Comparison of ENCODE assay signal across 18 cellular contexts in genomic region chr10:4786043-4786839, GRCh38. TPM values are rescaled to one million over a fixed set of nuclear protein-coding genes. Genes with fewer than 3 reads are reported as not detected.
DNase-seq lines count a peak whose midpoint lies in the region; FAIRE-seq and TF ChIP-seq lines count a peak whose summit lies in the region.
"Had no signal": no experiment of that assay in that cellular context is flagged by ENCODE, and none has a peak within 500 bp of the region (broad histone marks: within the 10 kb centered on the region; RNA-seq: fewer than 3 reads in every experiment).

No MANE protein-coding gene starts in this region.

- H3K27me3 ChIP-seq in astrocyte (ENCODE audit: insufficient read depth, low read length) (no peaks in the 10 kb centered on the region), keratinocyte (ENCODE audit: control insufficient read depth, extremely low read depth, insufficient read depth, low read length) (no peaks in the 10 kb centered on the region), left ventricle myocardium inferior (ENCODE audit: low read depth) (no peaks in the 10 kb centered on the region)
- H3K27me3 ChIP-seq: BLaER1 had no signal

- peak; percentile 66 for FAIRE-seq in astrocyte (lab: Jason Lieb, UNC)
- peak; percentile 73 for FAIRE-seq in keratinocyte (lab: Jason Lieb, UNC)
- FAIRE-seq: GM12892, GM18507 had no signal

- H3K9me3 Mint-ChIP-seq in astrocyte (ENCODE audit: unreplicated experiment), result no peaks in the 10 kb centered on the region
- H3K9me3 Mint-ChIP-seq: CD14-positive monocyte; CD4-positive, alpha-beta memory T cell had no signal

- H3K9ac ChIP-seq in astrocyte (ENCODE audit: low read length), result no peak overlapping the region
- H3K9ac ChIP-seq in keratinocyte (ENCODE audit: control insufficient read depth, extremely low read depth, insufficient read depth, low read length), result no peak overlapping the region
- H3K9ac ChIP-seq: BLaER1, GM23248 had no signal

- H4K20me1 ChIP-seq in astrocyte (ENCODE audit: insufficient read depth, low read length), result no peaks in the 10 kb centered on the region
- H4K20me1 ChIP-seq in keratinocyte (ENCODE audit: control insufficient read depth, extremely low read depth, insufficient read depth, low read length), result no peaks in the 10 kb centered on the region
- H4K20me1 ChIP-seq: BLaER1 had no signal

- H3K27ac ChIP-seq in astrocyte (ENCODE audit: low read depth, low read length) (no peak overlapping the region), keratinocyte (ENCODE audit: control insufficient read depth, insufficient read depth, low read length) (no peak overlapping the region), left ventricle myocardium inferior (replicated peaks) (no peak overlapping the region)
- H3K27ac ChIP-seq: 22Rv1, BLaER1, GM23248, HL-60 had no signal

- DNase-seq in DMS53 (lab: John Stamatoyannopoulos, UW) (peak; percentile 14), DMS53 treated with DMSO at 0.1 percent for 48 hours (lab: John Stamatoyannopoulos, UW; ENCODE audit: unreplicated experiment) (no peak), astrocyte (ENCODE audit: low read depth) (no peak), keratinocyte (ENCODE audit: low read depth, low spot score) (no peak), left ventricle myocardium inferior (no peak), DMS114 treated with DMSO at 0.1 percent for 48 hours (lab: John Stamatoyannopoulos, UW; ENCODE audit: unreplicated experiment) (no peak)
- DNase-seq in activated CD4-positive, alpha-beta T cell treated with anti-CD3 and anti-CD28 coated beads for 1 hour, result no peak
- DNase-seq: CD4-positive, alpha-beta memory T cell; GM23248 had no signal

- H3K4me3 ChIP-seq in astrocyte (ENCODE audit: insufficient read depth, low read depth, low read length), result no peak overlapping the region
- H3K4me3 ChIP-seq in keratinocyte (ENCODE audit: control insufficient read depth in 2 of 3, extremely low read depth in 1 of 3, insufficient read depth in 2 of 3, low read depth in 1 of 3, low read length in 3 of 3), result no peak overlapping the region
- H3K4me3 ChIP-seq in left ventricle myocardium inferior, result no peak overlapping the region
- H3K4me3 ChIP-seq: BLaER1, GM23248, HAP-1 had no signal

- H3K36me3 Mint-ChIP-seq in astrocyte (ENCODE audit: low read depth, unreplicated experiment), result no peaks in the 10 kb centered on the region
- H3K36me3 Mint-ChIP-seq: CD14-positive monocyte; CD4-positive, alpha-beta memory T cell had no signal

- H3K4me1 Mint-ChIP-seq in astrocyte (ENCODE audit: low read depth, unreplicated experiment), result no peaks in the 10 kb centered on the region
- H3K4me1 Mint-ChIP-seq: CD14-positive monocyte; CD4-positive, alpha-beta memory T cell had no signal

- H3K36me3 ChIP-seq in astrocyte (ENCODE audit: insufficient read depth, low read length) (no peaks in the 10 kb centered on the region), keratinocyte (ENCODE audit: control insufficient read depth in 2 of 2, extremely low read depth in 1 of 2, insufficient read depth in 2 of 2, low read length in 2 of 2) (no peaks in the 10 kb centered on the region), left ventricle myocardium inferior (no peaks in the 10 kb centered on the region)
- H3K36me3 ChIP-seq: BLaER1, HAP-1 had no signal

- H3K9me3 ChIP-seq in astrocyte (ENCODE audit: insufficient read depth, low read depth, low read length) (peaks cover 4% of the 10 kb centered on the region), keratinocyte (ENCODE audit: control insufficient read depth, low read depth, low read length) (no peaks in the 10 kb centered on the region), left ventricle myocardium inferior (replicated peaks) (no peaks in the 10 kb centered on the region)
- H3K9me3 ChIP-seq: BLaER1, HAP-1 had no signal

- no peaks in the 10 kb centered on the region for H3K9me1 ChIP-seq in keratinocyte (ENCODE audit: control insufficient read depth, extremely low read depth, insufficient read depth, low read length)

- intact Hi-C loops in left ventricle myocardium inferior (cut with micrococcal nuclease), result no loop called here

- TF ChIP-seq CTCF in astrocyte (IDR thresholded peaks at IDR 0.05; ENCODE audit: insufficient read depth, low read depth, low read length) (no peak), keratinocyte (optimal IDR thresholded peaks at IDR 0.05 in 1 of 3, IDR thresholded peaks at IDR 0.05 in 1 of 3, conservative IDR thresholded peaks at IDR 0.05 in 1 of 3; ENCODE audit: extremely low read depth in 1 of 3, insufficient read depth in 2 of 3, low read length in 3 of 3) (no peak), left ventricle myocardium inferior (IDR thresholded peaks at IDR 0.05; ENCODE audit: borderline replicate concordance) (no peak)

- dilution Hi-C loops in keratinocyte (cut with MboI; ENCODE audit: extremely low pct_ligation_motif_present, low sequenced_read_pairs), result no loop called here

- no peak overlapping the region for H3K27ac Mint-ChIP-seq in astrocyte (ENCODE audit: unreplicated experiment)
- H3K27ac Mint-ChIP-seq: CD14-positive monocyte; CD4-positive, alpha-beta memory T cell had no signal

- H2AFZ ChIP-seq in astrocyte (ENCODE audit: low read depth, low read length), result no peak overlapping the region
- no peak overlapping the region for H2AFZ ChIP-seq in keratinocyte (ENCODE audit: control insufficient read depth, low read length)
- H2AFZ ChIP-seq: GM23248 had no signal

- H3K4me1 ChIP-seq in astrocyte (ENCODE audit: insufficient read depth, low read length) (no peaks in the 10 kb centered on the region), keratinocyte (ENCODE audit: control insufficient read depth, extremely low read depth, insufficient read depth, low read length) (peaks cover 3% of the 10 kb centered on the region), left ventricle myocardium inferior (no peaks in the 10 kb centered on the region)

- H3K4me2 ChIP-seq in astrocyte (ENCODE audit: low read length), result no peak overlapping the region
- no peak overlapping the region for H3K4me2 ChIP-seq in keratinocyte (ENCODE audit: control insufficient read depth, extremely low read depth, insufficient read depth, low read depth, low read length)
- H3K4me2 ChIP-seq: BLaER1 had no signal

- no peak overlapping the region for H3K4me3 Mint-ChIP-seq in astrocyte (ENCODE audit: unreplicated experiment)
- H3K4me3 Mint-ChIP-seq: CD14-positive monocyte; CD4-positive, alpha-beta memory T cell had no signal

- H3K79me2 ChIP-seq in astrocyte (ENCODE audit: insufficient read depth, low read length), result no peaks in the 10 kb centered on the region
- no peaks in the 10 kb centered on the region for H3K79me2 ChIP-seq in keratinocyte (ENCODE audit: control insufficient read depth, insufficient read depth, low read length)

- H3K27me3 Mint-ChIP-seq in astrocyte (ENCODE audit: low read depth, unreplicated experiment), result no peaks in the 10 kb centered on the region

RNA-seq across cellular contexts. Expression of gene AKR1E2, which starts 39.8 kb away (rescaled TPM):
- total RNA-seq in astrocyte, result 0.91 and 1.4 TPM in 2 replicates
- 1.0 to 1.9 TPM (median 1.9 TPM) in 3 replicates for polyA plus RNA-seq in keratinocyte
- not detected for polyA plus RNA-seq in keratinocyte (2011; ENCODE audit: low read depth)
- 0.79 and 1.1 TPM in 2 replicates for polyA plus RNA-seq in keratinocyte (2011; cell fraction: cytosol; rRNA removed)
- 1.6 and 3.9 TPM in 2 replicates for polyA plus RNA-seq in keratinocyte (2011; cell fraction: nucleus; rRNA removed)
- 0.42 and 1.0 TPM in 2 replicates for polyA plus RNA-seq in keratinocyte (2012; ENCODE audit: low replicate concordance)
- 2.2 to 3.6 TPM (median 3.5 TPM) in 3 replicates for polyA minus RNA-seq in keratinocyte
- polyA minus RNA-seq in keratinocyte (2011; cell fraction: cytosol; rRNA and poly(A)+ RNA removed), result not detected
- polyA minus RNA-seq in keratinocyte (2011; cell fraction: nucleus; rRNA and poly(A)+ RNA removed), result 1.5 and 2.3 TPM in 2 replicates
- total RNA-seq in left ventricle myocardium inferior, result 5.9 TPM
- total RNA-seq: H4, HT1080 had no signal
